ENCODE assay signal across 1 cellular context in the genomic region with DNA sequence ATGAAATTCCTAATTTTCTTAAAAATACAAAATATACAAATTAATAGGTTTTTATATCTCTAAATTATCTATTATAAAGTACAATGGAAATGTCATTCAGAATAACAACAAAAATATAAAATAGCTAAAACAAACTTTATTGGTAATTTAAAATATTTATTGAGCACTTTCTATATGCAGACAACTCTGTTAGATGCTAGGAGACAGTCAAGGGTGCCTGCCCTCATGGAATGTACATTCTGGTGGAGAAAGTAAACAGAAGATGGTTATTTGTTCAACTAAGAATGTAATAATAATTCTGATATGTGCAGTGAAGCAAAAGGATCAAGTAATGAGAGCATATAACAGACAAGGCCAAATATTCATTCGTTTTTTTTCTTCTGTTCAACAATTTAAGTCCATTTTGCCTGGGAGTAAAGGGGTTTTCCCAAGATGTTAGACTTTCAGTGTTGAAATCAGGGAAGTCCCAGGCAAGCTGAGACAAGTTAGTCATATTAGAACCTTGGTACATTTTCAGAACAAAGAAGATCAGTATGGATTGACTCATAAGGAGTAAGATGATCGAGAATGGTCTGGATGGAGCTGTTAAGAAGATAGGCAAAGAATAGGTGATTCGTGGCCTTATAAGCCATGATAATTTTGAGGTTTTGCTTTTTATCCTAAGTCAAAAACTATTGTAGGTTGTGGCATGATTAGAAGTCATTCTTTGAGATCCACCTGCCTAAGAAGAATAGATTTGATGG.
TF ChIP-seq lines count a peak whose summit lies in the region.

No MANE protein-coding gene starts in this region.

TF ChIP-seq in HepG2, 621 proteins besides CTCF, POLR2A, EP300 and RAD21 (continued from another document):
- TF ChIP-seq, protein P1, sequence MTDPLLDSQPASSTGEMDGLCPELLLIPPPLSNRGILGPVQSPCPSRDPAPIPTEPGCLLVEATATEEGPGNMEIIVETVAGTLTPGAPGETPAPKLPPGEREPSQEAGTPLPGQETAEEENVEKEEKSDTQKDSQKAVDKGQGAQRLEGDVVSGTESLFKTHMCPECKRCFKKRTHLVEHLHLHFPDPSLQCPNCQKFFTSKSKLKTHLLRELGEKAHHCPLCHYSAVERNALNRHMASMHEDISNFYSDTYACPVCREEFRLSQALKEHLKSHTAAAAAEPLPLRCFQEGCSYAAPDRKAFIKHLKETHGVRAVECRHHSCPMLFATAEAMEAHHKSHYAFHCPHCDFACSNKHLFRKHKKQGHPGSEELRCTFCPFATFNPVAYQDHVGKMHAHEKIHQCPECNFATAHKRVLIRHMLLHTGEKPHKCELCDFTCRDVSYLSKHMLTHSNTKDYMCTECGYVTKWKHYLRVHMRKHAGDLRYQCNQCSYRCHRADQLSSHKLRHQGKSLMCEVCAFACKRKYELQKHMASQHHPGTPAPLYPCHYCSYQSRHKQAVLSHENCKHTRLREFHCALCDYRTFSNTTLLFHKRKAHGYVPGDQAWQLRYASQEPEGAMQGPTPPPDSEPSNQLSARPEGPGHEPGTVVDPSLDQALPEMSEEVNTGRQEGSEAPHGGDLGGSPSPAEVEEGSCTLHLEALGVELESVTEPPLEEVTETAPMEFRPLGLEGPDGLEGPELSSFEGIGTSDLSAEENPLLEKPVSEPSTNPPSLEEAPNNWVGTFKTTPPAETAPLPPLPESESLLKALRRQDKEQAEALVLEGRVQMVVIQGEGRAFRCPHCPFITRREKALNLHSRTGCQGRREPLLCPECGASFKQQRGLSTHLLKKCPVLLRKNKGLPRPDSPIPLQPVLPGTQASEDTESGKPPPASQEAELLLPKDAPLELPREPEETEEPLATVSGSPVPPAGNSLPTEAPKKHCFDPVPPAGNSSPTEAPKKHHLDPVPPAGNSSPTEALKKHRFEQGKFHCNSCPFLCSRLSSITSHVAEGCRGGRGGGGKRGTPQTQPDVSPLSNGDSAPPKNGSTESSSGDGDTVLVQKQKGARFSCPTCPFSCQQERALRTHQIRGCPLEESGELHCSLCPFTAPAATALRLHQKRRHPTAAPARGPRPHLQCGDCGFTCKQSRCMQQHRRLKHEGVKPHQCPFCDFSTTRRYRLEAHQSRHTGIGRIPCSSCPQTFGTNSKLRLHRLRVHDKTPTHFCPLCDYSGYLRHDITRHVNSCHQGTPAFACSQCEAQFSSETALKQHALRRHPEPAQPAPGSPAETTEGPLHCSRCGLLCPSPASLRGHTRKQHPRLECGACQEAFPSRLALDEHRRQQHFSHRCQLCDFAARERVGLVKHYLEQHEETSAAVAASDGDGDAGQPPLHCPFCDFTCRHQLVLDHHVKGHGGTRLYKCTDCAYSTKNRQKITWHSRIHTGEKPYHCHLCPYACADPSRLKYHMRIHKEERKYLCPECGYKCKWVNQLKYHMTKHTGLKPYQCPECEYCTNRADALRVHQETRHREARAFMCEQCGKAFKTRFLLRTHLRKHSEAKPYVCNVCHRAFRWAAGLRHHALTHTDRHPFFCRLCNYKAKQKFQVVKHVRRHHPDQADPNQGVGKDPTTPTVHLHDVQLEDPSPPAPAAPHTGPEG (CRISPR knock-in tag; IDR thresholded peaks at IDR 0.05) = no peak
- TF ChIP-seq, protein P2, sequence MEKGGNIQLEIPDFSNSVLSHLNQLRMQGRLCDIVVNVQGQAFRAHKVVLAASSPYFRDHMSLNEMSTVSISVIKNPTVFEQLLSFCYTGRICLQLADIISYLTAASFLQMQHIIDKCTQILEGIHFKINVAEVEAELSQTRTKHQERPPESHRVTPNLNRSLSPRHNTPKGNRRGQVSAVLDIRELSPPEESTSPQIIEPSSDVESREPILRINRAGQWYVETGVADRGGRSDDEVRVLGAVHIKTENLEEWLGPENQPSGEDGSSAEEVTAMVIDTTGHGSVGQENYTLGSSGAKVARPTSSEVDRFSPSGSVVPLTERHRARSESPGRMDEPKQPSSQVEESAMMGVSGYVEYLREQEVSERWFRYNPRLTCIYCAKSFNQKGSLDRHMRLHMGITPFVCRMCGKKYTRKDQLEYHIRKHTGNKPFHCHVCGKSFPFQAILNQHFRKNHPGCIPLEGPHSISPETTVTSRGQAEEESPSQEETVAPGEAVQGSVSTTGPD (CRISPR knock-in tag; IDR thresholded peaks at IDR 0.05) = no peak
- no peak for TF ChIP-seq NR2F1 (CRISPR knock-in tag; IDR thresholded peaks at IDR 0.05)
- no peak for TF ChIP-seq ZNF83 (CRISPR knock-in tag; IDR thresholded peaks at IDR 0.05; ENCODE audit: borderline replicate concordance)
- TF ChIP-seq RXRB (CRISPR knock-in tag; IDR thresholded peaks at IDR 0.05; ENCODE audit: borderline replicate concordance) = no peak
- TF ChIP-seq ELF1 (CRISPR knock-in tag; IDR thresholded peaks at IDR 0.05) = no peak
- no peak for TF ChIP-seq NR2F6 (IDR thresholded peaks at IDR 0.05)
- no peak for TF ChIP-seq NR2F6 (CRISPR knock-in tag; IDR thresholded peaks at IDR 0.05)
- TF ChIP-seq NBN (conservative IDR thresholded peaks at IDR 0.05) = no peak
- TF ChIP-seq, protein P3, sequence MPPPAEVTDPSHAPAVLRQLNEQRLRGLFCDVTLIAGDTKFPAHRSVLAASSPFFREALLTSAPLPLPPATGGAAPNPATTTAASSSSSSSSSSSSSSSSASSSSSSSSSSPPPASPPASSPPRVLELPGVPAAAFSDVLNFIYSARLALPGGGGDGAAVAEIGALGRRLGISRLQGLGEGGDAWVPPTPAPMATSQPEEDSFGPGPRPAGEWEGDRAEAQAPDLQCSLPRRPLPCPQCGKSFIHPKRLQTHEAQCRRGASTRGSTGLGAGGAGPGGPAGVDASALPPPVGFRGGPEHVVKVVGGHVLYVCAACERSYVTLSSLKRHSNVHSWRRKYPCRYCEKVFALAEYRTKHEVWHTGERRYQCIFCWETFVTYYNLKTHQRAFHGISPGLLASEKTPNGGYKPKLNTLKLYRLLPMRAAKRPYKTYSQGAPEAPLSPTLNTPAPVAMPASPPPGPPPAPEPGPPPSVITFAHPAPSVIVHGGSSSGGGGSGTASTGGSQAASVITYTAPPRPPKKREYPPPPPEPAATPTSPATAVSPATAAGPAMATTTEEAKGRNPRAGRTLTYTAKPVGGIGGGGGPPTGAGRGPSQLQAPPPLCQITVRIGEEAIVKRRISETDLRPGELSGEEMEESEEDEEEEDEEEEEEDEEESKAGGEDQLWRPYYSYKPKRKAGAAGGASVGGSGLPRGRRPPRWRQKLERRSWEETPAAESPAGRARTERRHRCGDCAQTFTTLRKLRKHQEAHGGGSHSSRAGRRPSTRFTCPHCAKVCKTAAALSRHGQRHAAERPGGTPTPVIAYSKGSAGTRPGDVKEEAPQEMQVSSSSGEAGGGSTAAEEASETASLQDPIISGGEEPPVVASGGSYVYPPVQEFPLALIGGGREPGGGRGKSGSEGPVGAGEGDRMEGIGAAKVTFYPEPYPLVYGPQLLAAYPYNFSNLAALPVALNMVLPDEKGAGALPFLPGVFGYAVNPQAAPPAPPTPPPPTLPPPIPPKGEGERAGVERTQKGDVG (CRISPR knock-in tag; IDR thresholded peaks at IDR 0.05; ENCODE audit: borderline replicate concordance) = no peak
- TF ChIP-seq, protein P4, sequence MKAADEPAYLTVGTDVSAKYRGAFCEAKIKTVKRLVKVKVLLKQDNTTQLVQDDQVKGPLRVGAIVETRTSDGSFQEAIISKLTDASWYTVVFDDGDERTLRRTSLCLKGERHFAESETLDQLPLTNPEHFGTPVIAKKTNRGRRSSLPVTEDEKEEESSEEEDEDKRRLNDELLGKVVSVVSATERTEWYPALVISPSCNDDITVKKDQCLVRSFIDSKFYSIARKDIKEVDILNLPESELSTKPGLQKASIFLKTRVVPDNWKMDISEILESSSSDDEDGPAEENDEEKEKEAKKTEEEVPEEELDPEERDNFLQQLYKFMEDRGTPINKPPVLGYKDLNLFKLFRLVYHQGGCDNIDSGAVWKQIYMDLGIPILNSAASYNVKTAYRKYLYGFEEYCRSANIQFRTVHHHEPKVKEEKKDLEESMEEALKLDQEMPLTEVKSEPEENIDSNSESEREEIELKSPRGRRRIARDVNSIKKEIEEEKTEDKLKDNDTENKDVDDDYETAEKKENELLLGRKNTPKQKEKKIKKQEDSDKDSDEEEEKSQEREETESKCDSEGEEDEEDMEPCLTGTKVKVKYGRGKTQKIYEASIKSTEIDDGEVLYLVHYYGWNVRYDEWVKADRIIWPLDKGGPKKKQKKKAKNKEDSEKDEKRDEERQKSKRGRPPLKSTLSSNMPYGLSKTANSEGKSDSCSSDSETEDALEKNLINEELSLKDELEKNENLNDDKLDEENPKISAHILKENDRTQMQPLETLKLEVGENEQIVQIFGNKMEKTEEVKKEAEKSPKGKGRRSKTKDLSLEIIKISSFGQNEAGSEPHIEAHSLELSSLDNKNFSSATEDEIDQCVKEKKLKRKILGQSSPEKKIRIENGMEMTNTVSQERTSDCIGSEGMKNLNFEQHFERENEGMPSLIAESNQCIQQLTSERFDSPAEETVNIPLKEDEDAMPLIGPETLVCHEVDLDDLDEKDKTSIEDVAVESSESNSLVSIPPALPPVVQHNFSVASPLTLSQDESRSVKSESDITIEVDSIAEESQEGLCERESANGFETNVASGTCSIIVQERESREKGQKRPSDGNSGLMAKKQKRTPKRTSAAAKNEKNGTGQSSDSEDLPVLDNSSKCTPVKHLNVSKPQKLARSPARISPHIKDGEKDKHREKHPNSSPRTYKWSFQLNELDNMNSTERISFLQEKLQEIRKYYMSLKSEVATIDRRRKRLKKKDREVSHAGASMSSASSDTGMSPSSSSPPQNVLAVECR (CRISPR knock-in tag; IDR thresholded peaks at IDR 0.05; ENCODE audit: borderline replicate concordance) = no peak
TF ChIP-seq in HepG2: peak in this region for 0.
